ENCODE assay signal across 12 cellular contexts in genomic region chr22:42996646-42997365, GRCh38. TPM values are rescaled to one million over a fixed set of nuclear protein-coding genes. Genes with fewer than 3 reads are reported as not detected.
A peak's percentile ranks its signal among the peaks of the same experiment; 100 is the strongest.
DNase-seq lines count a peak whose midpoint lies in the region; ATAC-seq and TF ChIP-seq lines count a peak whose summit lies in the region.
"Had no signal": no experiment of that assay in that cellular context is flagged by ENCODE, and none has a peak within 500 bp of the region (broad histone marks: within the 10 kb centered on the region; RNA-seq: fewer than 3 reads in every experiment).

No MANE protein-coding gene starts in this region.

- intact Hi-C loops in CD14-positive monocyte (cut with micrococcal nuclease): loop anchor here in 1 of 2 donors (5.0 kb wide), 1 partner anchor 65 kb away; no protein-coding TSS in a partner anchor
- intact Hi-C loops in activated T-helper 1 cell treated with anti-CD3 and anti-CD28 coated beads, Interleukin-12 subunit alpha, Interleukin-12 subunit beta, Interleukin-2, Interleukin-4 antibody, amounts not matched to agents 30 ng/mL and 10 ng/mL and 1 ng/mL, durations not matched to agents 14 hours and 24 hours and 36 hours (cut with micrococcal nuclease): no loop called here

- H3K27ac ChIP-seq in hepatocyte: peak overlapping the region; percentile 94
- H3K27ac ChIP-seq: BLaER1 had no signal

- TF ChIP-seq CTCF in CD14-positive monocyte (IDR thresholded peaks at IDR 0.05) (no peak), WTC11 (IDR thresholded peaks at IDR 0.05) (no peak), hepatocyte (IDR thresholded peaks at IDR 0.05; ENCODE audit: poor library complexity) (no peak)

- no peaks in the 10 kb centered on the region for H3K9me3 ChIP-seq in hepatocyte (ENCODE audit: low read depth)
- H3K9me3 ChIP-seq in skeletal muscle satellite cell (replicated peaks; ENCODE audit: low read length): no peaks in the 10 kb centered on the region

- H3K36me3 ChIP-seq in hepatocyte (replicated peaks; ENCODE audit: insufficient read depth, low read depth) (no peaks in the 10 kb centered on the region), skeletal muscle satellite cell (ENCODE audit: insufficient read depth, low read length) (no peaks in the 10 kb centered on the region)

- no peak overlapping the region for H2AFZ ChIP-seq in hepatocyte

- H3K27me3 ChIP-seq in hepatocyte (no peaks in the 10 kb centered on the region), skeletal muscle satellite cell (ENCODE audit: control insufficient read depth, insufficient read depth, low read length) (no peaks in the 10 kb centered on the region)
- H3K27me3 ChIP-seq: BLaER1 had no signal

- H3K27me3 Mint-ChIP-seq in CD14-positive monocyte (ENCODE audit: low read depth in 3 of 3): peaks cover 0 to 2% (median 0%) of the 10 kb centered on the region in 3 donors
- no peaks in the 10 kb centered on the region for H3K27me3 Mint-ChIP-seq in WTC11 (ENCODE audit: low read depth)
- no peaks in the 10 kb centered on the region for H3K27me3 Mint-ChIP-seq in activated T-helper 1 cell treated with anti-CD3 and anti-CD28 coated beads, Interleukin-12 subunit alpha, Interleukin-12 subunit beta, Interleukin-2, Interleukin-4 antibody, amounts not matched to agents 30 ng/mL and 10 ng/mL and 1 ng/mL, durations not matched to agents 14 hours and 24 hours and 36 hours (ENCODE audit: insufficient read depth)
- H3K27me3 Mint-ChIP-seq: activated CD4-positive, alpha-beta memory T cell treated with anti-CD3 and anti-CD28 coated beads, Interleukin-2, amount 10 ng/mL, durations not matched to agents 7 days and 5 days had no signal

- ATAC-seq in WTC11: no peak

- H3K4me3 ChIP-seq in hepatocyte: no peak overlapping the region
- no peak overlapping the region for H3K4me3 ChIP-seq in skeletal muscle satellite cell (ENCODE audit: low read length)
- H3K4me3 ChIP-seq: BLaER1, lung had no signal

- no peak overlapping the region for H3K4me2 ChIP-seq in hepatocyte
- H3K4me2 ChIP-seq in skeletal muscle satellite cell (ENCODE audit: low read length): no peak overlapping the region

- 85% methylated on average over 10 of the region's 10 CpGs for WGBS in hepatocyte (ENCODE audit: low lambda C conversion rate, missing lambda C conversion rate)

- H3K4me1 ChIP-seq in hepatocyte (ENCODE audit: insufficient read depth) (peaks cover 60% of the 10 kb centered on the region), skeletal muscle satellite cell (ENCODE audit: control insufficient read depth, insufficient read depth, low read length) (peaks cover 75% of the 10 kb centered on the region)

- DNase-seq in CD14-positive monocyte (ENCODE audit: low spot score) (no peak), WTC11 (ENCODE audit: low spot score) (no peak), hepatocyte (ENCODE audit: low spot score) (no peak), cortex of kidney (lab: John Stamatoyannopoulos, UW) (no peak), epidermal melanocyte (ENCODE audit: insufficient read length, low spot score) (no peak), NCI-H524 (lab: John Stamatoyannopoulos, UW) (no peak)
- DNase-seq in activated T-helper 1 cell treated with anti-CD3 and anti-CD28 coated beads, Interleukin-12 subunit alpha, Interleukin-12 subunit beta, Interleukin-2, Interleukin-4 antibody, amounts not matched to agents 30 ng/mL and 10 ng/mL and 1 ng/mL, durations not matched to agents 14 hours and 24 hours and 36 hours (ENCODE audit: low spot score): no peak
- DNase-seq: activated CD4-positive, alpha-beta memory T cell treated with anti-CD3 and anti-CD28 coated beads, Interleukin-2, amount 10 ng/mL, durations not matched to agents 7 days and 5 days; dermis blood vessel endothelial cell had no signal

- H3K36me3 Mint-ChIP-seq in CD14-positive monocyte (peaks cover 0 to 2% of the 10 kb centered on the region in 2 donors), WTC11 (peaks cover 16% of the 10 kb centered on the region)
- H3K36me3 Mint-ChIP-seq in activated T-helper 1 cell treated with anti-CD3 and anti-CD28 coated beads, Interleukin-12 subunit alpha, Interleukin-12 subunit beta, Interleukin-2, Interleukin-4 antibody, amounts not matched to agents 30 ng/mL and 10 ng/mL and 1 ng/mL, durations not matched to agents 14 hours and 24 hours and 36 hours (ENCODE audit: low read depth): peaks cover 5% of the 10 kb centered on the region

- peaks cover 89% of the 10 kb centered on the region for H3K79me2 ChIP-seq in hepatocyte

- CTCF ChIA-PET in WTC11 (lab: Charles Lee): no interaction called here

- peaks cover 92% of the 10 kb centered on the region for H3K4me1 Mint-ChIP-seq in CD14-positive monocyte
- peaks cover 51% of the 10 kb centered on the region for H3K4me1 Mint-ChIP-seq in WTC11
- H3K4me1 Mint-ChIP-seq in activated T-helper 1 cell treated with anti-CD3 and anti-CD28 coated beads, Interleukin-12 subunit alpha, Interleukin-12 subunit beta, Interleukin-2, Interleukin-4 antibody, amounts not matched to agents 30 ng/mL and 10 ng/mL and 1 ng/mL, durations not matched to agents 14 hours and 24 hours and 36 hours (ENCODE audit: low read depth): peaks cover 44% of the 10 kb centered on the region

- POLR2A ChIA-PET in WTC11 (lab: Charles Lee): no interaction called here

- H3K9me3 Mint-ChIP-seq in CD14-positive monocyte (peaks cover 0 to 2% (median 0%) of the 10 kb centered on the region in 7 donors), WTC11 (peaks cover 13% of the 10 kb centered on the region)
- no peaks in the 10 kb centered on the region for H3K9me3 Mint-ChIP-seq in activated T-helper 1 cell treated with anti-CD3 and anti-CD28 coated beads, Interleukin-12 subunit alpha, Interleukin-12 subunit beta, Interleukin-2, Interleukin-4 antibody, amounts not matched to agents 30 ng/mL and 10 ng/mL and 1 ng/mL, durations not matched to agents 14 hours and 24 hours and 36 hours
- H3K9me3 Mint-ChIP-seq: activated CD4-positive, alpha-beta memory T cell treated with anti-CD3 and anti-CD28 coated beads, Interleukin-2, amount 10 ng/mL, durations not matched to agents 7 days and 5 days had no signal

- H3K27ac Mint-ChIP-seq in CD14-positive monocyte (peak overlapping the region; percentile 96 to 99 (median 99)), WTC11 (peak overlapping the region; percentile 15; the same call in 1 of the 2 replicates)
- no peak overlapping the region for H3K27ac Mint-ChIP-seq in activated T-helper 1 cell treated with anti-CD3 and anti-CD28 coated beads, Interleukin-12 subunit alpha, Interleukin-12 subunit beta, Interleukin-2, Interleukin-4 antibody, amounts not matched to agents 30 ng/mL and 10 ng/mL and 1 ng/mL, durations not matched to agents 14 hours and 24 hours and 36 hours

- peak overlapping the region; percentile 9 for H3K9ac ChIP-seq in skeletal muscle satellite cell (ENCODE audit: low read depth, low read length)
- H3K9ac ChIP-seq: BLaER1 had no signal

- H3K4me3 Mint-ChIP-seq in CD14-positive monocyte (no peak overlapping the region), WTC11 (no peak overlapping the region)
- no peak overlapping the region for H3K4me3 Mint-ChIP-seq in activated T-helper 1 cell treated with anti-CD3 and anti-CD28 coated beads, Interleukin-12 subunit alpha, Interleukin-12 subunit beta, Interleukin-2, Interleukin-4 antibody, amounts not matched to agents 30 ng/mL and 10 ng/mL and 1 ng/mL, durations not matched to agents 14 hours and 24 hours and 36 hours
- H3K4me3 Mint-ChIP-seq: activated CD4-positive, alpha-beta memory T cell treated with anti-CD3 and anti-CD28 coated beads, Interleukin-2, amount 10 ng/mL, durations not matched to agents 7 days and 5 days had no signal

- H3K9me2 ChIP-seq in hepatocyte (replicated peaks; ENCODE audit: insufficient read depth): no peaks in the 10 kb centered on the region

- H4K20me1 ChIP-seq in hepatocyte (ENCODE audit: insufficient read depth, poor library complexity, severe bottlenecking): peaks cover 5% of the 10 kb centered on the region

TF ChIP-seq in WTC11, 78 proteins besides CTCF, POLR2A, EP300 and RAD21 (continues in another document):
- TF ChIP-seq NR2C2 (CRISPR knock-in tag; IDR thresholded peaks at IDR 0.05): no peak
- no peak for TF ChIP-seq ZNF263 (CRISPR knock-in tag; IDR thresholded peaks at IDR 0.05; ENCODE audit: low read depth)
- TF ChIP-seq, protein P1, sequence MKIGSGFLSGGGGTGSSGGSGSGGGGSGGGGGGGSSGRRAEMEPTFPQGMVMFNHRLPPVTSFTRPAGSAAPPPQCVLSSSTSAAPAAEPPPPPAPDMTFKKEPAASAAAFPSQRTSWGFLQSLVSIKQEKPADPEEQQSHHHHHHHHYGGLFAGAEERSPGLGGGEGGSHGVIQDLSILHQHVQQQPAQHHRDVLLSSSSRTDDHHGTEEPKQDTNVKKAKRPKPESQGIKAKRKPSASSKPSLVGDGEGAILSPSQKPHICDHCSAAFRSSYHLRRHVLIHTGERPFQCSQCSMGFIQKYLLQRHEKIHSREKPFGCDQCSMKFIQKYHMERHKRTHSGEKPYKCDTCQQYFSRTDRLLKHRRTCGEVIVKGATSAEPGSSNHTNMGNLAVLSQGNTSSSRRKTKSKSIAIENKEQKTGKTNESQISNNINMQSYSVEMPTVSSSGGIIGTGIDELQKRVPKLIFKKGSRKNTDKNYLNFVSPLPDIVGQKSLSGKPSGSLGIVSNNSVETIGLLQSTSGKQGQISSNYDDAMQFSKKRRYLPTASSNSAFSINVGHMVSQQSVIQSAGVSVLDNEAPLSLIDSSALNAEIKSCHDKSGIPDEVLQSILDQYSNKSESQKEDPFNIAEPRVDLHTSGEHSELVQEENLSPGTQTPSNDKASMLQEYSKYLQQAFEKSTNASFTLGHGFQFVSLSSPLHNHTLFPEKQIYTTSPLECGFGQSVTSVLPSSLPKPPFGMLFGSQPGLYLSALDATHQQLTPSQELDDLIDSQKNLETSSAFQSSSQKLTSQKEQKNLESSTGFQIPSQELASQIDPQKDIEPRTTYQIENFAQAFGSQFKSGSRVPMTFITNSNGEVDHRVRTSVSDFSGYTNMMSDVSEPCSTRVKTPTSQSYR (CRISPR knock-in tag; IDR thresholded peaks at IDR 0.05): no peak
- TF ChIP-seq ATF1 (CRISPR knock-in tag; IDR thresholded peaks at IDR 0.05): no peak
- no peak for TF ChIP-seq JUN (CRISPR knock-in tag; IDR thresholded peaks at IDR 0.05)
- TF ChIP-seq, protein P2, sequence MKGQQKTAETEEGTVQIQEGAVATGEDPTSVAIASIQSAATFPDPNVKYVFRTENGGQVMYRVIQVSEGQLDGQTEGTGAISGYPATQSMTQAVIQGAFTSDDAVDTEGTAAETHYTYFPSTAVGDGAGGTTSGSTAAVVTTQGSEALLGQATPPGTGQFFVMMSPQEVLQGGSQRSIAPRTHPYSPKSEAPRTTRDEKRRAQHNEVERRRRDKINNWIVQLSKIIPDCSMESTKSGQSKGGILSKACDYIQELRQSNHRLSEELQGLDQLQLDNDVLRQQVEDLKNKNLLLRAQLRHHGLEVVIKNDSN (CRISPR knock-in tag; IDR thresholded peaks at IDR 0.05): no peak

RNA-seq across cellular contexts. Expression of gene PACSIN2, which starts 18.1 kb away (rescaled TPM):
- polyA plus RNA-seq in CD14-positive monocyte (10 to 100 TPM; 31.2 to 40.2 TPM), hepatocyte (85.5 and 86.3 TPM in 2 replicates)
- total RNA-seq in WTC11 (2021) (64.1 to 70.5 TPM (median 69.0 TPM) in 3 replicates), hepatocyte (77.7 and 87.4 TPM in 2 replicates)
- total RNA-seq in skeletal muscle satellite cell (2012; rRNA removed): 30.9 and 46.3 TPM in 2 replicates
- total RNA-seq in activated T-helper 1 cell treated with anti-CD3 and anti-CD28 coated beads, Interleukin-12 subunit alpha, Interleukin-12 subunit beta, Interleukin-2, Interleukin-4 antibody, amounts not matched to agents 30 ng/mL and 10 ng/mL and 1 ng/mL, durations not matched to agents 14 hours and 24 hours and 36 hours: 30.5 and 31.7 TPM in 2 replicates
